In the genomic region with DNA sequence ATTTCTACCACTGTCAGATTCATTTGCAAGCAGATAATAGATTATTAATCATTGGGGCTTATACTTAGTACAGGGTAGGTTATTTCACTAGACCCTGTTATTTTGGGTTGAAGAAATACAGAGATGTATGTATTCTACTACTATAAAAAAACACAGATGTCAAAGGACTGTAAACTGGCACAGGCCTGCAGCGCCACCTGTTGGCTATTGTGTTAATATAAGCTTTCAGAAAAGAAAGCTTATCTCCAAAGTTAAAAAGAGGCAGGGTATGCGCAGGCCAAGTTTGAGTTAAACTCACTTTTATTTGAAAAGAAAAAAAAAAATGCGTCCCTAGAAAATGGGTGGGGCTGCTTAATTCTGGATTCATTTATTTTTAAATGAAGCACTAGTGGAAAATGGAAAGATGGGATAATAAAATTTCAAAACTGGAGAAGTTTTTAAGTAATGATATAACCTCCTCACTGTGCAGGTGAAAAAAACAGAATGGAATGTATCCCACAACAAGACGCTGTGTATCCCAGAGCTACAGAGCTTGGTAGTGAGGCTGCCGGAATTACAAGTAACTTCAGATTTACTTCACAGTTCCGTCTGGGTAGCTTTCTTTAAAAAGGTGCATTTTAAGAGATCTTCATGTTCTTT, we compare ENCODE assay signal across 9 cellular contexts.
DNase-seq lines count a peak whose midpoint lies in the region; ATAC-seq, FAIRE-seq and TF ChIP-seq lines count a peak whose summit lies in the region.
"Had no signal": no experiment of that assay in that cellular context is flagged by ENCODE, and none has a peak within 500 bp of the region (broad histone marks: within the 10 kb centered on the region; RNA-seq: fewer than 3 reads in every experiment).

No MANE protein-coding gene starts in this region.

- DNase-seq in DND-41 (peak; percentile 76), NCI-H510A treated with DMSO at 0.1 percent for 48 hours (lab: John Stamatoyannopoulos, UW) (peak; percentile 20), H1 (ENCODE audit: low read depth in 1 of 2, low spot score in 2 of 2) (peak; percentile 7 to 69), mesothelial cell of epicardium (ENCODE audit: low spot score in 2 of 2, unreplicated experiment in 2 of 2) (peak; percentile 62 to 77), epidermal melanocyte (ENCODE audit: insufficient read length, low spot score) (no peak)
- DNase-seq in activated CD8-positive, alpha-beta memory T cell treated with anti-CD3 and anti-CD28 coated beads for 24 hours: peak; percentile 86
- DNase-seq in stimulated activated CD8-positive, alpha-beta memory T cell treated with anti-CD3 and anti-CD28 coated beads, Interleukin-2, amount 100 ng/mL, for 48 hours (ENCODE audit: low read depth in 2 of 2): peak; percentile 40 to 41

- H2AFZ ChIP-seq in DND-41 (ENCODE audit: low read depth, low read length): no peak overlapping the region
- no peak overlapping the region for H2AFZ ChIP-seq in H1 (ENCODE audit: low read length)

- FAIRE-seq in H1 (lab: Jason Lieb, UNC): peak; percentile 70

- CTCF ChIA-PET in H1 (lab: Charles Lee; ENCODE audit: partially characterized antibody): interaction anchor here (0.6 to 7.3 kb wide), 61 partner anchors 9 to 1345 kb away, joined by 3 to 87 read pairs (median 4); no protein-coding TSS in a partner anchor

- H3K56ac ChIP-seq in H1 (replicated peaks; ENCODE audit: insufficient read length, low read depth, low read length): no peak overlapping the region

- H3K4me1 Mint-ChIP-seq in mesothelial cell of epicardium: peaks cover 32% of the 10 kb centered on the region

- H3K79me2 ChIP-seq in DND-41 (ENCODE audit: insufficient read depth, low read length): no peaks in the 10 kb centered on the region
- H3K79me2 ChIP-seq in H1 (ENCODE audit: control insufficient read depth in 1 of 2, insufficient read depth in 2 of 2, low read length in 2 of 2): no peaks in the 10 kb centered on the region

- no peak overlapping the region for H2BK15ac ChIP-seq in H1 (ENCODE audit: low read length)

- H3K18ac ChIP-seq in H1 (ENCODE audit: extremely low read depth, low read length): no peak overlapping the region

- TF ChIP-seq CTCF in DND-41 (IDR thresholded peaks at IDR 0.05; ENCODE audit: borderline replicate concordance, extremely low read depth, low read length, poor library complexity, severe bottlenecking): peak; percentile 82
- TF ChIP-seq CTCF in H1 (IDR thresholded peaks at IDR 0.05; ENCODE audit: control extremely low read depth in 1 of 3, insufficient read depth in 1 of 3, low read depth in 1 of 3, low read length in 3 of 3): peak in 2 of 3 experiments; percentile 53 to 69; a peak in 3 of 4 replicates
- peak; percentile 94 for TF ChIP-seq CTCF in mesothelial cell of epicardium (IDR thresholded peaks at IDR 0.05; ENCODE audit: unreplicated experiment)

- H3K9ac ChIP-seq in DND-41 (ENCODE audit: low read depth, low read length): no peak overlapping the region
- H3K9ac ChIP-seq in H1 (replicated peaks in 1 of 4; ENCODE audit: extremely low read depth in 1 of 4, low read depth in 3 of 4, low read length in 3 of 4): no peak overlapping the region

- ATAC-seq in DND-41 (ENCODE audit: insufficient read depth, low read depth): peak; percentile 88
- ATAC-seq in HG02678 (IDR thresholded peaks at IDR 0.05; ENCODE audit: unreplicated experiment): peak; percentile 66

- no peak overlapping the region for H2AK5ac ChIP-seq in H1 (ENCODE audit: low read depth, low read length)

- H3K79me1 ChIP-seq in H1 (ENCODE audit: low read depth, low read length): no peaks in the 10 kb centered on the region

- H3K4me1 ChIP-seq in DND-41 (ENCODE audit: insufficient read depth, low read length): peaks cover 11% of the 10 kb centered on the region; the same call in 1 of the 2 replicates
- no peaks in the 10 kb centered on the region for H3K4me1 ChIP-seq in H1 (replicated peaks in 1 of 4; ENCODE audit: control insufficient read depth in 3 of 4, insufficient read depth in 4 of 4, low read length in 3 of 4)

- H3K23ac ChIP-seq in H1 (ENCODE audit: insufficient read length): no peak overlapping the region

- H3K27me3 Mint-ChIP-seq in mesothelial cell of epicardium (ENCODE audit: low read depth): no peaks in the 10 kb centered on the region

- H4K5ac ChIP-seq in H1 (ENCODE audit: insufficient read length, low read depth, low read length): no peak overlapping the region

- H3K27ac ChIP-seq in DND-41 (ENCODE audit: low read length) (no peak overlapping the region), H1 (ENCODE audit: low read depth, low read length) (no peak overlapping the region)

- H3K9me3 ChIP-seq in DND-41 (ENCODE audit: insufficient read depth, low read length, severe bottlenecking): no peaks in the 10 kb centered on the region
- H3K9me3 ChIP-seq in H1 (ENCODE audit: insufficient read depth in 2 of 2, low read depth in 1 of 2, low read length in 1 of 2): no peaks in the 10 kb centered on the region

- no peaks in the 10 kb centered on the region for H3K36me3 Mint-ChIP-seq in mesothelial cell of epicardium
- H3K36me3 Mint-ChIP-seq: activated naive CD4-positive, alpha-beta T cell treated with anti-CD3 and anti-CD28 coated beads, Interleukin-2, amount 50 U/mL, for 72 hours had no signal

- H4K8ac ChIP-seq in H1 (ENCODE audit: extremely low read depth, insufficient read depth, low read length): no peak overlapping the region

- no peak overlapping the region for H2BK5ac ChIP-seq in H1 (ENCODE audit: low read depth, low read length)

- H4K20me1 ChIP-seq in DND-41 (ENCODE audit: insufficient read depth, low read length): no peaks in the 10 kb centered on the region
- H4K20me1 ChIP-seq in H1 (replicated peaks in 1 of 2; ENCODE audit: control insufficient read depth in 1 of 2, insufficient read depth in 2 of 2, low read length in 2 of 2): no peaks in the 10 kb centered on the region

- 54% methylated on average over 6 of the region's 6 CpGs; no CpG with 5 or more reads in 1 of the 2 experiments for WGBS in H1 (ENCODE audit: extremely low coverage in 1 of 2, insufficient coverage in 1 of 2, insufficient read length in 1 of 2, insufficient replicate concordance in 2 of 2, low coverage in 1 of 2, low lambda C conversion rate in 2 of 2, missing lambda C conversion rate in 1 of 2), 2 experiments

- no peak for TF ChIP-seq POLR2A in H1 (IDR thresholded peaks at IDR 0.05; ENCODE audit: control extremely low read depth in 1 of 2, low read depth in 2 of 2, low read length in 2 of 2)

- no peak overlapping the region for H2BK120ac ChIP-seq in H1 (replicated peaks; ENCODE audit: low read depth, low read length)

- H3K36me3 ChIP-seq in DND-41 (ENCODE audit: insufficient read depth, low read length) (no peaks in the 10 kb centered on the region), H1 (ENCODE audit: control insufficient read depth in 2 of 4, insufficient read depth in 4 of 4, low read length in 3 of 4) (no peaks in the 10 kb centered on the region)

- H3K4ac ChIP-seq in H1 (replicated peaks; ENCODE audit: insufficient read length, low read depth, low read length): no peak overlapping the region

- H4K91ac ChIP-seq in H1 (replicated peaks; ENCODE audit: insufficient read length, low read length): no peak overlapping the region

- H3K27me3 ChIP-seq in DND-41 (ENCODE audit: insufficient read depth, low read length, poor library complexity) (no peaks in the 10 kb centered on the region), H1 (replicated peaks in 1 of 4; ENCODE audit: control insufficient read depth in 3 of 4, extremely low read depth in 1 of 4, insufficient read depth in 3 of 4, low read length in 3 of 4) (no peaks in the 10 kb centered on the region)

- no peaks in the 10 kb centered on the region for H3K23me2 ChIP-seq in H1 (ENCODE audit: low read depth, low read length)

- H3K27ac Mint-ChIP-seq in mesothelial cell of epicardium: no peak overlapping the region

- H3K4me3 ChIP-seq in DND-41 (ENCODE audit: low read depth in 1 of 2, low read length in 2 of 2): no peak overlapping the region
- H3K4me3 ChIP-seq in H1 (ENCODE audit: extremely low read depth in 1 of 4, insufficient read depth in 2 of 4, low read depth in 3 of 4, low read length in 4 of 4): no peak overlapping the region

- H2BK20ac ChIP-seq in H1 (ENCODE audit: low read length): no peak overlapping the region

- no peak for TF ChIP-seq EP300 in H1 (IDR thresholded peaks at IDR 0.05; ENCODE audit: borderline replicate concordance in 1 of 2, low read depth in 2 of 2, low read length in 2 of 2)

- POLR2A ChIA-PET in H1 (lab: Charles Lee; ENCODE audit: partially characterized antibody): no interaction called here

- H3K9me3 Mint-ChIP-seq in mesothelial cell of epicardium: no peaks in the 10 kb centered on the region

- H2BK12ac ChIP-seq in H1 (ENCODE audit: low read depth, low read length): no peak overlapping the region

- H3K4me3 Mint-ChIP-seq in mesothelial cell of epicardium: no peak overlapping the region

- H3K4me2 ChIP-seq in DND-41 (ENCODE audit: insufficient read depth, low read length) (no peak overlapping the region), H1 (ENCODE audit: insufficient read depth in 1 of 2, low read depth in 2 of 2, low read length in 2 of 2) (no peak overlapping the region)

- TF ChIP-seq RAD21 in H1 (IDR thresholded peaks at IDR 0.05 in 1 of 2, conservative IDR thresholded peaks at IDR 0.05 in 1 of 2; ENCODE audit: low read depth in 2 of 2, low read length in 2 of 2): peak; percentile 86 to 87

- no peak overlapping the region for H3K14ac ChIP-seq in H1 (ENCODE audit: insufficient read length)

TF ChIP-seq in H1, 55 proteins besides CTCF, POLR2A, EP300 and RAD21 (continues in another document):
- TF ChIP-seq, protein P1, sequence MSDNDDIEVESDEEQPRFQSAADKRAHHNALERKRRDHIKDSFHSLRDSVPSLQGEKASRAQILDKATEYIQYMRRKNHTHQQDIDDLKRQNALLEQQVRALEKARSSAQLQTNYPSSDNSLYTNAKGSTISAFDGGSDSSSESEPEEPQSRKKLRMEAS (IDR thresholded peaks at IDR 0.05): no peak
- TF ChIP-seq JUN (IDR thresholded peaks at IDR 0.05; ENCODE audit: low read depth, low read length) (no peak), TEAD4 (IDR thresholded peaks at IDR 0.05; ENCODE audit: low read depth, low read length) (no peak), BCL11A (IDR thresholded peaks at IDR 0.05; ENCODE audit: low read depth in 2 of 2, low read length in 2 of 2) (no peak), SP4 (IDR thresholded peaks at IDR 0.05; ENCODE audit: low read length) (no peak), RXRA (IDR thresholded peaks at IDR 0.05; ENCODE audit: insufficient read depth, low read depth, low read length) (no peak), NRF1 (IDR thresholded peaks at IDR 0.05; ENCODE audit: low read depth, low read length) (no peak), CBX8 (IDR thresholded peaks at IDR 0.05; ENCODE audit: borderline replicate concordance, low read depth, low read length) (no peak), FOSL1 (IDR thresholded peaks at IDR 0.05; ENCODE audit: insufficient read depth, low read depth, low read length) (no peak), SIN3A (conservative IDR thresholded peaks at IDR 0.05 in 1 of 2, IDR thresholded peaks at IDR 0.05 in 1 of 2; ENCODE audit: low read depth in 1 of 2, low read length in 2 of 2) (no peak), CHD2 (IDR thresholded peaks at IDR 0.05; ENCODE audit: low read length) (no peak), CREB1 (IDR thresholded peaks at IDR 0.05) (no peak)
